In genomic region chrX:39848243-39848642, GRCh38 we compare ENCODE assay signal across 16 cellular contexts.
DNase-seq lines count a peak whose midpoint lies in the region; ATAC-seq and TF ChIP-seq lines count a peak whose summit lies in the region.
"Had no signal": no experiment of that assay in that cellular context is flagged by ENCODE, and none has a peak within 500 bp of the region (broad histone marks: within the 10 kb centered on the region; RNA-seq: fewer than 3 reads in every experiment).

No MANE protein-coding gene starts in this region.

- no peak overlapping the region for H3K27ac ChIP-seq in suprapubic skin
- H3K27ac ChIP-seq: left lung, sigmoid colon had no signal

- no peak for TF ChIP-seq EP300 in suprapubic skin (IDR thresholded peaks at IDR 0.05)

- no peaks in the 10 kb centered on the region for H3K9me3 ChIP-seq in suprapubic skin
- H3K9me3 ChIP-seq: left lung, sigmoid colon had no signal

- no peaks in the 10 kb centered on the region for H3K36me3 ChIP-seq in suprapubic skin
- H3K36me3 ChIP-seq: left lung, sigmoid colon had no signal

- peak; percentile 21 for DNase-seq in M059J (ENCODE audit: low read depth)
- DNase-seq in cardiac fibroblast (ENCODE audit: low read depth in 2 of 2), result peak; percentile 17 to 57
- no peak for DNase-seq in left cardiac atrium
- DNase-seq in skeletal muscle cell (ENCODE audit: low read depth), result peak; percentile 45
- no peak for DNase-seq in suprapubic skin (ENCODE audit: low spot score in 2 of 2)
- no peak for DNase-seq in activated CD4-positive, alpha-beta T cell treated with anti-CD3 and anti-CD28 coated beads, Interleukin-2, amount 10 ng/mL, durations not matched to agents 7 days and 5 days
- DNase-seq: activated effector memory CD4-positive, alpha-beta T cell treated with anti-CD3 and anti-CD28 coated beads, Interleukin-2, amount 50 U/mL, for 16 hours; amniotic stem cell; COR-L47; left lung; occipital lobe; sigmoid colon had no signal

- H3K27me3 Mint-ChIP-seq in activated CD4-positive, alpha-beta T cell treated with anti-CD3 and anti-CD28 coated beads, Interleukin-2, amount 10 ng/mL, durations not matched to agents 7 days and 5 days, result no peaks in the 10 kb centered on the region
- H3K27me3 Mint-ChIP-seq: central memory CD8-positive, alpha-beta T cell had no signal

- no peak for TF ChIP-seq POLR2A in suprapubic skin (IDR thresholded peaks at IDR 0.05)

- H3K27me3 ChIP-seq in suprapubic skin, result no peaks in the 10 kb centered on the region
- H3K27me3 ChIP-seq: left lung had no signal

- H3K27ac Mint-ChIP-seq in activated CD4-positive, alpha-beta T cell treated with anti-CD3 and anti-CD28 coated beads, Interleukin-2, amount 10 ng/mL, durations not matched to agents 7 days and 5 days, result no peak overlapping the region
- H3K27ac Mint-ChIP-seq: B cell had no signal

- intact Hi-C loops in left cardiac atrium (cut with DNase I), result no loop called here

- H3K9me3 Mint-ChIP-seq in activated CD4-positive, alpha-beta T cell treated with anti-CD3 and anti-CD28 coated beads, Interleukin-2, amount 10 ng/mL, durations not matched to agents 7 days and 5 days, result no peaks in the 10 kb centered on the region
- H3K9me3 Mint-ChIP-seq: central memory CD8-positive, alpha-beta T cell had no signal

- peaks cover 13% of the 10 kb centered on the region for H3K36me3 Mint-ChIP-seq in activated CD4-positive, alpha-beta T cell treated with anti-CD3 and anti-CD28 coated beads, Interleukin-2, amount 10 ng/mL, durations not matched to agents 7 days and 5 days (ENCODE audit: low read depth)

- no peaks in the 10 kb centered on the region for H3K4me1 ChIP-seq in suprapubic skin
- H3K4me1 ChIP-seq: left lung, sigmoid colon had no signal

- peak; percentile 34 to 79 for ATAC-seq in left cardiac atrium
- no peak for ATAC-seq in GM19324 (IDR thresholded peaks at IDR 0.05; ENCODE audit: low FRiP score, unreplicated experiment)
- ATAC-seq: left lung, Panc1 had no signal

- TF ChIP-seq CTCF in cardiac fibroblast (IDR thresholded peaks at IDR 0.05; ENCODE audit: low read depth, low read length) (no peak), suprapubic skin (IDR thresholded peaks at IDR 0.05) (no peak)

- WGBS in suprapubic skin, result 57% methylated on average over 5 of the region's 5 CpGs

- POLR2A ChIA-PET in activated CD4-positive, alpha-beta T cell treated with anti-CD3 and anti-CD28 coated beads, Interleukin-2, amount 10 ng/mL, durations not matched to agents 7 days and 5 days (lab: Charles Lee), result no interaction called here

- no peak overlapping the region for H3K4me3 Mint-ChIP-seq in activated CD4-positive, alpha-beta T cell treated with anti-CD3 and anti-CD28 coated beads, Interleukin-2, amount 10 ng/mL, durations not matched to agents 7 days and 5 days
- H3K4me3 Mint-ChIP-seq: B cell; central memory CD8-positive, alpha-beta T cell had no signal

- H3K4me3 ChIP-seq in cardiac fibroblast (replicated peaks in 1 of 2; ENCODE audit: low read depth in 2 of 2, low read length in 2 of 2) (no peak overlapping the region), skeletal muscle cell (ENCODE audit: low read depth, low read length) (no peak overlapping the region), suprapubic skin (no peak overlapping the region)
- H3K4me3 ChIP-seq: left lung, sigmoid colon had no signal

- H3K4me1 Mint-ChIP-seq in activated CD4-positive, alpha-beta T cell treated with anti-CD3 and anti-CD28 coated beads, Interleukin-2, amount 10 ng/mL, durations not matched to agents 7 days and 5 days, result peaks cover 34% of the 10 kb centered on the region

- CTCF ChIA-PET in activated CD4-positive, alpha-beta T cell treated with anti-CD3 and anti-CD28 coated beads, Interleukin-2, amount 10 ng/mL, durations not matched to agents 7 days and 5 days (lab: Charles Lee), result interaction anchor here (0.9 kb wide), 1 partner anchor 9 kb away, joined by 3 read pairs; no protein-coding TSS in a partner anchor

Comparison
In these comparisons a context has a peak if more than half of its experiments do, and no peak if none do; other contexts are left out.
1. DNase-seq: peak in M059J (single experiment), cardiac fibroblast (2 of 2) and skeletal muscle cell (single experiment); none in left cardiac atrium (single experiment), suprapubic skin (0 of 2) and activated CD4-positive, alpha-beta T cell treated with anti-CD3 and anti-CD28 coated beads, Interleukin-2, amount 10 ng/mL, durations not matched to agents 7 days and 5 days (single experiment).